8 cellular contexts compared by ENCODE assay signal in the genomic region with DNA sequence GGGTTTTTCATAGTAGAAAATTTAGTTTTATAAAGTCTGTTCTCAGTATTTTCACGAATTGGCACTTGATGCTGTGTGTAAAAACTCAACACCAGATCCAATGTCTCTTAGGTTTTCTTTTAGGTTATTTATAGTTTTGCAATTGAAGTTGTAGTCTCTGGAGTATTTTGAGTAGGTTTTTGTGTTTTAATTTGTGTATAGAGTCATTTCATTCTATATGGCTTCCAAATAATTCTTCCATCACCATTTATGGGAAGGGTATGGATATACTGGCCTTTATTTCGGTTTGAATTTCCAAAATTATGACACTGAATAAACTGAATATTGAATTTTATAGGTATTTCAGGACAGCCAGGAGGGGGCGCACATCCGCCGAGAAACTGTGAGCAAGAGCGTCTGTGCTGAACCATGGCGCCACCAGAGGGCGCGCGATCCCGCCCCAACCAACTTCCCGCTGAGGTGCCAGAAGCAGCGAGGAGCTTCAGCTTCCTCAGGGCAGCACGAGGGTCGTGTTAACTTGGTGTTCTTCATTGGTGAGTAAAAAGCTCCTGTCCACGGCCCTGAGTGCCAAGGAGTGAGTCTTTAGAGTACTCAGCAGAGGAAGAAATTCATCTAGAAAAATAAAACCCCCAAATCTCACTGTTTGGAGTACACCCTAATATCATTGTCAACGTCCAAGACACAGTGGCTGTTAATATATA.
DNase-seq lines count a peak whose midpoint lies in the region; ATAC-seq, FAIRE-seq and TF ChIP-seq lines count a peak whose summit lies in the region.
"Not testable (repeated sequence)": the region's sequence is repeated elsewhere in the genome, so short reads cannot be mapped to it uniquely, and the experiment has no call there.

No MANE protein-coding gene starts in this region.

- not testable (repeated sequence) for BruUV-seq in OCI-LY7 (replicated peaks; lab: Mats Ljungman, UMichigan); GM12878 (replicated peaks; lab: Mats Ljungman, UMichigan)

- TF ChIP-seq CTCF in GM12864 (IDR thresholded peaks at IDR 0.05; ENCODE audit: low read depth, low read length, missing control alignments): peak; percentile 48
- TF ChIP-seq CTCF in OCI-LY7 (conservative IDR thresholded peaks at IDR 0.05; ENCODE audit: low read length): peak; percentile 81
- TF ChIP-seq CTCF in GM12878 (IDR thresholded peaks at IDR 0.05 in 2 of 3, conservative IDR thresholded peaks at IDR 0.05 in 1 of 3; ENCODE audit: control insufficient read depth in 2 of 3, extremely low read depth in 1 of 3, insufficient read depth in 1 of 3, low read depth in 3 of 3, low read length in 3 of 3): peak; percentile 24 to 49 (median 48); a peak in 3 of 6 replicates
- peak; percentile 88 for TF ChIP-seq CTCF in glutamatergic neuron (IDR thresholded peaks at IDR 0.05; ENCODE audit: partially characterized antibody, unreplicated experiment)
- peak; percentile 27 to 70 (median 50) for TF ChIP-seq CTCF in upper lobe of left lung (IDR thresholded peaks at IDR 0.05)

- H3K27ac Mint-ChIP-seq in activated CD8-positive, alpha-beta T cell treated with anti-CD3 and anti-CD28 coated beads, Interleukin-2, amount 10 ng/mL, durations not matched to agents 7 days and 5 days; glutamatergic neuron (ENCODE audit: unreplicated experiment): not testable (repeated sequence)

- not testable (repeated sequence) for H3K9me3 Mint-ChIP-seq in activated CD8-positive, alpha-beta T cell treated with anti-CD3 and anti-CD28 coated beads, Interleukin-2, amount 10 ng/mL, durations not matched to agents 7 days and 5 days (ENCODE audit: insufficient read depth); glutamatergic neuron (ENCODE audit: unreplicated experiment)

- not testable (repeated sequence) for H3K27me3 Mint-ChIP-seq in activated CD8-positive, alpha-beta T cell treated with anti-CD3 and anti-CD28 coated beads, Interleukin-2, amount 10 ng/mL, durations not matched to agents 7 days and 5 days (ENCODE audit: low read depth); glutamatergic neuron (ENCODE audit: unreplicated experiment)

- H3K4me1 Mint-ChIP-seq in activated CD8-positive, alpha-beta T cell treated with anti-CD3 and anti-CD28 coated beads, Interleukin-2, amount 10 ng/mL, durations not matched to agents 7 days and 5 days (ENCODE audit: low read depth); glutamatergic neuron (ENCODE audit: low read depth, unreplicated experiment): not testable (repeated sequence)

- H3K4me1 ChIP-seq in OCI-LY7 (ENCODE audit: insufficient read depth, low read length, poor library complexity, severe bottlenecking); GM12878 (ENCODE audit: control insufficient read depth, insufficient read depth, low read length); upper lobe of left lung: not testable (repeated sequence)

- TF ChIP-seq RAD21 in GM12878 (IDR thresholded peaks at IDR 0.05; ENCODE audit: insufficient read depth, low read depth, low read length): peak; percentile 34; the same call in 1 of the 2 replicates

- intact Hi-C loops in OCI-LY7 (cut with micrococcal nuclease; ENCODE audit: unreplicated experiment); GM12878 (cut with micrococcal nuclease; ENCODE audit: unreplicated experiment): not testable (repeated sequence)

- not testable (repeated sequence) for DNase-seq in GM12864 (ENCODE audit: low read depth); GM12878 (ENCODE audit: low read depth, low spot score)
- DNase-seq in OCI-LY7 (ENCODE audit: low spot score) (peak; percentile 41), glutamatergic neuron (peak; percentile 77), myocyte (ENCODE audit: low read depth) (peak; percentile 33), upper lobe of left lung (peak; percentile 40 to 94)
- DNase-seq in activated CD8-positive, alpha-beta T cell treated with anti-CD3 and anti-CD28 coated beads, Interleukin-2, amount 10 ng/mL, durations not matched to agents 7 days and 5 days: peak; percentile 74
- DNase-seq in stimulated activated CD4-positive, alpha-beta T cell treated with anti-CD3 and anti-CD28 coated beads, Interleukin-1b, Interleukin-23, amount 100 ng/mL, for 1 hour (ENCODE audit: low read depth in 2 of 2): peak; percentile 29 to 53

- TF ChIP-seq EP300 in GM12878 (IDR thresholded peaks at IDR 0.05; ENCODE audit: borderline replicate concordance in 1 of 2, control insufficient read depth in 1 of 2, low read depth in 2 of 2, low read length in 2 of 2); upper lobe of left lung (IDR thresholded peaks at IDR 0.05): not testable (repeated sequence)

- H3K9me2 ChIP-seq in OCI-LY7 (ENCODE audit: insufficient read depth, low read length): not testable (repeated sequence)

- H3K36me3 Mint-ChIP-seq in activated CD8-positive, alpha-beta T cell treated with anti-CD3 and anti-CD28 coated beads, Interleukin-2, amount 10 ng/mL, durations not matched to agents 7 days and 5 days (ENCODE audit: low read depth); glutamatergic neuron (ENCODE audit: unreplicated experiment): not testable (repeated sequence)

- H3K4me3 ChIP-seq in GM12864 (ENCODE audit: low read depth, low read length); OCI-LY7 (ENCODE audit: low read depth, low read length, poor library complexity, severe bottlenecking); GM12878; upper lobe of left lung: not testable (repeated sequence)

- H2AFZ ChIP-seq in OCI-LY7 (ENCODE audit: low read length); GM12878 (ENCODE audit: control insufficient read depth, low read depth, low read length): not testable (repeated sequence)

- RAD21 ChIA-PET in GM12878 (lab: Charles Lee; ENCODE audit: unreplicated experiment): not testable (repeated sequence)

- not testable (repeated sequence) for H3K9me3 ChIP-seq in OCI-LY7 (ENCODE audit: low read length); GM12878 (replicated peaks; ENCODE audit: control insufficient read depth, insufficient read depth, low read length); upper lobe of left lung

- POLR2A ChIA-PET in OCI-LY7 (lab: Charles Lee); activated CD8-positive, alpha-beta T cell treated with anti-CD3 and anti-CD28 coated beads, Interleukin-2, amount 10 ng/mL, durations not matched to agents 7 days and 5 days (lab: Charles Lee); GM12878 (lab: Charles Lee): not testable (repeated sequence)

- not testable (repeated sequence) for ATAC-seq in activated CD8-positive, alpha-beta T cell treated with anti-CD3 and anti-CD28 coated beads, Interleukin-2, amount 10 ng/mL, durations not matched to agents 7 days and 5 days; GM12878; upper lobe of left lung (ENCODE audit: low FRiP score in 2 of 2)

- not testable (repeated sequence) for H3K27me3 ChIP-seq in GM12878 (replicated peaks in 1 of 2; ENCODE audit: control insufficient read depth in 2 of 2, insufficient read depth in 2 of 2, low read length in 1 of 2); upper lobe of left lung

- not testable (repeated sequence) for H4K20me1 ChIP-seq in OCI-LY7 (ENCODE audit: insufficient read depth, low read length); GM12878 (ENCODE audit: control insufficient read depth, insufficient read depth)

- H3K4me3 Mint-ChIP-seq in activated CD8-positive, alpha-beta T cell treated with anti-CD3 and anti-CD28 coated beads, Interleukin-2, amount 10 ng/mL, durations not matched to agents 7 days and 5 days; glutamatergic neuron (ENCODE audit: unreplicated experiment): not testable (repeated sequence)

- SMC1A ChIA-PET in GM12878 (lab: Charles Lee; ENCODE audit: uncharacterized antibody, unreplicated experiment): not testable (repeated sequence)

- H3K27ac ChIP-seq in OCI-LY7 (ENCODE audit: low read depth, low read length, poor library complexity, severe bottlenecking); GM12878 (ENCODE audit: control insufficient read depth, insufficient read depth); upper lobe of left lung: not testable (repeated sequence)

- not testable (repeated sequence) for H3K79me2 ChIP-seq in OCI-LY7 (ENCODE audit: insufficient read depth, low read depth, low read length); GM12878 (ENCODE audit: control insufficient read depth, insufficient read depth, low read length)

- CTCF ChIA-PET in OCI-LY7 (lab: Charles Lee; ENCODE audit: unreplicated experiment); activated CD8-positive, alpha-beta T cell treated with anti-CD3 and anti-CD28 coated beads, Interleukin-2, amount 10 ng/mL, durations not matched to agents 7 days and 5 days (lab: Charles Lee); GM12878 (lab: Yijun Ruan, JAX): not testable (repeated sequence)

- not testable (repeated sequence) for H3K9ac ChIP-seq in GM12878 (ENCODE audit: control insufficient read depth, insufficient read depth, low read length)

- not testable (repeated sequence) for H3K36me3 ChIP-seq in OCI-LY7 (ENCODE audit: insufficient read depth, low read length); GM12878 (ENCODE audit: control insufficient read depth in 2 of 2, insufficient read depth in 2 of 2, low read length in 1 of 2); upper lobe of left lung

- in situ Hi-C loops in GM12878 (cut with MboI): not testable (repeated sequence)

- not testable (repeated sequence) for H3K4me2 ChIP-seq in OCI-LY7 (ENCODE audit: low read length); GM12878 (ENCODE audit: control insufficient read depth, insufficient read depth)

- TF ChIP-seq POLR2A in GM12878 (IDR thresholded peaks at IDR 0.05; ENCODE audit: low read depth, low read length); upper lobe of left lung (IDR thresholded peaks at IDR 0.05): not testable (repeated sequence)

- WGBS in GM12878 (ENCODE audit: insufficient coverage, insufficient replicate concordance, low lambda C conversion rate, missing lambda C conversion rate): 4% methylated on average over 14 of the region's 17 CpGs
- WGBS in upper lobe of left lung, 2 donors: 5 to 18% methylated on average over 4 to 6 of the region's 17 CpGs

- not testable (repeated sequence) for FAIRE-seq in GM12878 (lab: Jason Lieb, UNC)

TF ChIP-seq in GM12878, 131 proteins besides CTCF, POLR2A, EP300 and RAD21:
- TF ChIP-seq SMC3 (IDR thresholded peaks at IDR 0.05; ENCODE audit: borderline replicate concordance, low read length): peak; percentile 41
